Comparison of ENCODE assay signal across 8 cellular contexts in the genomic region with DNA sequence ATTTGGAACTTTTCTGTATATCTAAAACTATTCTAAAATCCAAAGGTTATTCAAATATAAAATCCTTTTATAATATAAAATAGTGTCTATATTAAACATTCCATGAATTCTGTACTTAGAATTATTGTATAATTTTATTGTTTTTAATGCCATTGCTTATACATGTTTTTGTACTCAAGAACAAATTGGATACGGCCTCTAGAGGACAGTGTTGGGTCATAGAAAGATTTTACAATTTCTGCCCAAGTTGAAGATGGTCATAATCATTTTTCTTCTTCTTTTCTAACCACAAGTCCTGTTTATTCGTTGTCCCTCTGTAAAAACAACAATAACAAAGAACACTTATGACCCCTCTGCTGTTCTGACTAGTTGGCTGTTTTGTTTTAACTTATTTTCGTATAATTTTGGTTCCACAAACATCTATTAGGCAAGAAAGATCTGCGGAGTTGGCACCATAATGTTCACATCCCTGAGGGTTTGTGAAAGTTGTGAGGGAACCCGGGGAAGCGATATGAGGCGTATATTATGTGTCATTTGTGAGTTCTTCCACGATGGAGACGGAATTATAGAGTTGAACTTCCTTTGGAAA.
A peak's percentile ranks its signal among the peaks of the same experiment; 100 is the strongest.
DNase-seq lines count a peak whose midpoint lies in the region; ATAC-seq and TF ChIP-seq lines count a peak whose summit lies in the region.

No MANE protein-coding gene starts in this region.

- intact Hi-C loops in lower leg skin (cut with DNase I; ENCODE audit: low total_unique reads), result no loop called here

- H3K4me3 Mint-ChIP-seq in endodermal cell, result no peak overlapping the region

- H3K4me1 Mint-ChIP-seq in endodermal cell, result peaks cover 11% of the 10 kb centered on the region

- H3K36me3 ChIP-seq in endodermal cell (ENCODE audit: control insufficient read depth, insufficient read depth, low read length), result peaks cover 11% of the 10 kb centered on the region

- H3K4me1 ChIP-seq in endodermal cell (ENCODE audit: control insufficient read depth, insufficient read depth, low read length), result no peaks in the 10 kb centered on the region

- 78 to 81% methylated on average over 6 to 9 of the region's 9 CpGs for WGBS in endodermal cell (ENCODE audit: insufficient coverage in 1 of 2, insufficient read length in 1 of 2), 2 experiments
- 68 to 72% methylated on average over 9 of the region's 9 CpGs for WGBS in lower leg skin, 2 donors

- DNase-seq in SHP77 (lab: John Stamatoyannopoulos, UW) (peak; percentile 27 to 38), SHP77 treated with DMSO at 0.1 percent for 48 hours (lab: John Stamatoyannopoulos, UW) (no peak), NCI-H460 (ENCODE audit: extremely low read depth, low read depth) (peak; percentile 44), endodermal cell (no peak), skeletal muscle cell (ENCODE audit: low read depth) (peak; percentile 25), lower leg skin (ENCODE audit: low spot score in 2 of 2) (no peak), GF-D8 (lab: John Stamatoyannopoulos, UW) (no peak)

- no peak for TF ChIP-seq POLR2A in lower leg skin (IDR thresholded peaks at IDR 0.05)

- no peak overlapping the region for H3K27ac ChIP-seq in endodermal cell (ENCODE audit: low read depth, low read length)

- H3K4me3 ChIP-seq in endodermal cell (ENCODE audit: low read length) (no peak overlapping the region), skeletal muscle cell (ENCODE audit: low read depth, low read length) (no peak overlapping the region), lower leg skin (ENCODE audit: low read depth, poor library complexity, severe bottlenecking) (no peak overlapping the region)

- peak; percentile 86 for TF ChIP-seq CTCF in endodermal cell (conservative IDR thresholded peaks at IDR 0.05)
- TF ChIP-seq CTCF in lower leg skin (IDR thresholded peaks at IDR 0.05), result no peak

- no peak overlapping the region for H3K9ac ChIP-seq in endodermal cell (ENCODE audit: extremely low read depth, low read length, poor library complexity, severe bottlenecking)

- peaks cover 17% of the 10 kb centered on the region for H3K9me3 ChIP-seq in endodermal cell (ENCODE audit: control insufficient read depth, low read length)

- H3K27ac Mint-ChIP-seq in endodermal cell, result no peak overlapping the region

- peaks cover 20% of the 10 kb centered on the region for H3K36me3 Mint-ChIP-seq in endodermal cell (ENCODE audit: low read depth)

- no peaks in the 10 kb centered on the region for H3K27me3 ChIP-seq in endodermal cell (ENCODE audit: control insufficient read depth, insufficient read depth, low read length, poor library complexity, severe bottlenecking)

- ATAC-seq in GM21367 (IDR thresholded peaks at IDR 0.05; ENCODE audit: unreplicated experiment), result no peak

- peaks cover 19% of the 10 kb centered on the region for H3K9me3 Mint-ChIP-seq in endodermal cell

- no peaks in the 10 kb centered on the region for H3K27me3 Mint-ChIP-seq in endodermal cell (ENCODE audit: insufficient read depth)

Comparison
In these comparisons a context has a peak if more than half of its experiments do, and no peak if none do; other contexts are left out.
1. DNase-seq: peak in SHP77 (2 of 2), NCI-H460 (single experiment) and skeletal muscle cell (single experiment); none in SHP77 treated with DMSO at 0.1 percent for 48 hours (single experiment), endodermal cell (single experiment), lower leg skin (0 of 2) and GF-D8 (single experiment).